ENCODE assay signal across 1 cellular context in the genomic region with DNA sequence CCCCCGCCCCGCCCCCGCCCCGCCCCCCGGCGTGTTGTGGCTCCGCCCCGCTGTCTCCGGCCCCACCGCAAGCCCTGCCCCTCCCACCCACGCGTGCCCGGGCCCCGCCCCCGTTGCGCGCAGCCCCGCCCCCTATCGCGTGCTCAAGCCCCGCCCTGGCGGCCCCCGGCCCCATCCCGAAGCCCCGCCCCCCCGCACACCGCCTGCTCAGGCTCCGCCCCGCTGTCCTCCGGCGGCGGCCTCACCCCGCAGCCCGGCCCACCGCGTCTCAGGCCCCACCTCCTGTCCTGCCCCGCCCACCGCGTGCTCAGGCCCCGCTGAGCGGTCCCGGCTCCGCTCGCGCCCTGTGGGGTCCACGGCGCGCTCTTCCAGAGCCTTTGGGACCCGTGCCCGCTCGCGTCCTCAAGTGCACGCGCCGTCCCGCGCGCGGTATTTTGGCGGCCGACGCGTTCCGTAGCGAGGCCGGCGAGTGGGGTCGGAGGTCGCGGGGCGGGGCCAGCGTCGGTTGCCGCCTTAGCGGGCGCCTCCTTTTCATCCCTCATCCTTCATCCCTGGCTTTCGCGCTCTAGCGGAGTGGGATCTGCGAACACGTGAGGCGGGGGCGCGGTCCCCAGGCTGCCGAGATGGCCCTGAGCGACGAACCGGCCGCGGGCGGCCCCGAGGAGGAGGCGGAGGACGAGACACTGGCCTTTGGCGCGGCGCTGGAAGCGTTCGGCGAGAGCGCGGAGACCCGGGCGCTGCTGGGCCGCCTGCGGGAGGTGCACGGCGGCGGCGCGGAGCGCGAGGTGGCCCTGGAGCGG.
TF ChIP-seq lines count a peak whose summit lies in the region.

A gene (plus strand): TSS at position 495 of the 800 bp plus-strand sequence. CDS start 129 bp downstream, at position 624.

TF ChIP-seq in HepG2, 621 proteins besides CTCF, POLR2A, EP300 and RAD21 (continued from another document and continues in another):
- TF ChIP-seq, protein P1, sequence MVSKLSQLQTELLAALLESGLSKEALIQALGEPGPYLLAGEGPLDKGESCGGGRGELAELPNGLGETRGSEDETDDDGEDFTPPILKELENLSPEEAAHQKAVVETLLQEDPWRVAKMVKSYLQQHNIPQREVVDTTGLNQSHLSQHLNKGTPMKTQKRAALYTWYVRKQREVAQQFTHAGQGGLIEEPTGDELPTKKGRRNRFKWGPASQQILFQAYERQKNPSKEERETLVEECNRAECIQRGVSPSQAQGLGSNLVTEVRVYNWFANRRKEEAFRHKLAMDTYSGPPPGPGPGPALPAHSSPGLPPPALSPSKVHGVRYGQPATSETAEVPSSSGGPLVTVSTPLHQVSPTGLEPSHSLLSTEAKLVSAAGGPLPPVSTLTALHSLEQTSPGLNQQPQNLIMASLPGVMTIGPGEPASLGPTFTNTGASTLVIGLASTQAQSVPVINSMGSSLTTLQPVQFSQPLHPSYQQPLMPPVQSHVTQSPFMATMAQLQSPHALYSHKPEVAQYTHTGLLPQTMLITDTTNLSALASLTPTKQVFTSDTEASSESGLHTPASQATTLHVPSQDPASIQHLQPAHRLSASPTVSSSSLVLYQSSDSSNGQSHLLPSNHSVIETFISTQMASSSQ (IDR thresholded peaks at IDR 0.05; ENCODE audit: low read depth), result no peak
- TF ChIP-seq, protein P1 (CRISPR knock-in tag; IDR thresholded peaks at IDR 0.05; ENCODE audit: borderline replicate concordance), result peak; percentile 75; the same call in 1 of the 2 replicates
- TF ChIP-seq ZNF879 (CRISPR knock-in tag; IDR thresholded peaks at IDR 0.05) (no peak), ZNF138 (CRISPR knock-in tag; IDR thresholded peaks at IDR 0.05; ENCODE audit: low read depth) (peak; percentile 95), SOX5 (CRISPR knock-in tag; IDR thresholded peaks at IDR 0.05; ENCODE audit: borderline replicate concordance) (peak; percentile 79; the same call in 1 of the 2 replicates), CHCHD3 (CRISPR knock-in tag; IDR thresholded peaks at IDR 0.05) (no peak), NFIB (CRISPR knock-in tag; IDR thresholded peaks at IDR 0.05; ENCODE audit: borderline replicate concordance) (0 out of 2 replicates have a peak, but pooled peaks have one; percentile 17), ZNF484 (CRISPR knock-in tag; IDR thresholded peaks at IDR 0.05; ENCODE audit: borderline replicate concordance, low read depth) (no peak; the same call in 1 of the 2 replicates), JARID2 (CRISPR knock-in tag; IDR thresholded peaks at IDR 0.05; ENCODE audit: insufficient replicate concordance) (no peak), ZNF782 (CRISPR knock-in tag; IDR thresholded peaks at IDR 0.05; ENCODE audit: borderline replicate concordance) (peak; percentile 29), GABPA (IDR thresholded peaks at IDR 0.05; ENCODE audit: low read depth, low read length) (no peak), GABPA (CRISPR knock-in tag; IDR thresholded peaks at IDR 0.05; ENCODE audit: low read depth) (no peak), MED8 (CRISPR knock-in tag; IDR thresholded peaks at IDR 0.05; ENCODE audit: insufficient replicate concordance) (no peak), NR1H2 (CRISPR knock-in tag; IDR thresholded peaks at IDR 0.05; ENCODE audit: borderline replicate concordance, low read depth) (no peak), AGO2 (optimal IDR thresholded peaks at IDR 0.05; ENCODE audit: low read depth, low read length) (peak; percentile 95), AGO1 (IDR thresholded peaks at IDR 0.05; ENCODE audit: low read depth, low read length, poor library complexity, severe bottlenecking) (peak; percentile 99), SIX4 (CRISPR knock-in tag; IDR thresholded peaks at IDR 0.05) (no peak)
- TF ChIP-seq, protein P2, sequence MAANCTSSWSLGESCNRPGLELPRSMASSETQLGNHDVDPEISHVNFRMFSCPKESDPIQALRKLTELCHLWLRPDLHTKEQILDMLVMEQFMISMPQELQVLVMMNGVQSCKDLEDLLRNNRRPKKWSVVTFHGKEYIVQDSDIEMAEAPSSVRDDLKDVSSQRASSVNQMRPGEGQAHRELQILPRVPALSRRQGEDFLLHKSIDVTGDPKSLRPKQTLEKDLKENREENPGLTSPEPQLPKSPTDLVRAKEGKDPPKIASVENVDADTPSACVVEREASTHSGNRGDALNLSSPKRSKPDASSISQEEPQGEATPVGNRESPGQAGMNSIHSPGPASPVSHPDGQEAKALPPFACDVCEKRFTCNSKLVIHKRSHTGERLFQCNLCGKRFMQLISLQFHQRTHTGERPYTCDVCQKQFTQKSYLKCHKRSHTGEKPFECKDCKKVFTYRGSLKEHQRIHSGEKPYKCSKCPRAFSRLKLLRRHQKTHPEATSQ (CRISPR knock-in tag; IDR thresholded peaks at IDR 0.05; ENCODE audit: borderline replicate concordance), result 0 out of 2 replicates have a peak, but pooled peaks have one; percentile 44
- TF ChIP-seq, protein P3, sequence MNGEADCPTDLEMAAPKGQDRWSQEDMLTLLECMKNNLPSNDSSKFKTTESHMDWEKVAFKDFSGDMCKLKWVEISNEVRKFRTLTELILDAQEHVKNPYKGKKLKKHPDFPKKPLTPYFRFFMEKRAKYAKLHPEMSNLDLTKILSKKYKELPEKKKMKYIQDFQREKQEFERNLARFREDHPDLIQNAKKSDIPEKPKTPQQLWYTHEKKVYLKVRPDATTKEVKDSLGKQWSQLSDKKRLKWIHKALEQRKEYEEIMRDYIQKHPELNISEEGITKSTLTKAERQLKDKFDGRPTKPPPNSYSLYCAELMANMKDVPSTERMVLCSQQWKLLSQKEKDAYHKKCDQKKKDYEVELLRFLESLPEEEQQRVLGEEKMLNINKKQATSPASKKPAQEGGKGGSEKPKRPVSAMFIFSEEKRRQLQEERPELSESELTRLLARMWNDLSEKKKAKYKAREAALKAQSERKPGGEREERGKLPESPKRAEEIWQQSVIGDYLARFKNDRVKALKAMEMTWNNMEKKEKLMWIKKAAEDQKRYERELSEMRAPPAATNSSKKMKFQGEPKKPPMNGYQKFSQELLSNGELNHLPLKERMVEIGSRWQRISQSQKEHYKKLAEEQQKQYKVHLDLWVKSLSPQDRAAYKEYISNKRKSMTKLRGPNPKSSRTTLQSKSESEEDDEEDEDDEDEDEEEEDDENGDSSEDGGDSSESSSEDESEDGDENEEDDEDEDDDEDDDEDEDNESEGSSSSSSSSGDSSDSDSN (CRISPR knock-in tag; IDR thresholded peaks at IDR 0.05), result peak; percentile 86
- TF ChIP-seq, protein P4, sequence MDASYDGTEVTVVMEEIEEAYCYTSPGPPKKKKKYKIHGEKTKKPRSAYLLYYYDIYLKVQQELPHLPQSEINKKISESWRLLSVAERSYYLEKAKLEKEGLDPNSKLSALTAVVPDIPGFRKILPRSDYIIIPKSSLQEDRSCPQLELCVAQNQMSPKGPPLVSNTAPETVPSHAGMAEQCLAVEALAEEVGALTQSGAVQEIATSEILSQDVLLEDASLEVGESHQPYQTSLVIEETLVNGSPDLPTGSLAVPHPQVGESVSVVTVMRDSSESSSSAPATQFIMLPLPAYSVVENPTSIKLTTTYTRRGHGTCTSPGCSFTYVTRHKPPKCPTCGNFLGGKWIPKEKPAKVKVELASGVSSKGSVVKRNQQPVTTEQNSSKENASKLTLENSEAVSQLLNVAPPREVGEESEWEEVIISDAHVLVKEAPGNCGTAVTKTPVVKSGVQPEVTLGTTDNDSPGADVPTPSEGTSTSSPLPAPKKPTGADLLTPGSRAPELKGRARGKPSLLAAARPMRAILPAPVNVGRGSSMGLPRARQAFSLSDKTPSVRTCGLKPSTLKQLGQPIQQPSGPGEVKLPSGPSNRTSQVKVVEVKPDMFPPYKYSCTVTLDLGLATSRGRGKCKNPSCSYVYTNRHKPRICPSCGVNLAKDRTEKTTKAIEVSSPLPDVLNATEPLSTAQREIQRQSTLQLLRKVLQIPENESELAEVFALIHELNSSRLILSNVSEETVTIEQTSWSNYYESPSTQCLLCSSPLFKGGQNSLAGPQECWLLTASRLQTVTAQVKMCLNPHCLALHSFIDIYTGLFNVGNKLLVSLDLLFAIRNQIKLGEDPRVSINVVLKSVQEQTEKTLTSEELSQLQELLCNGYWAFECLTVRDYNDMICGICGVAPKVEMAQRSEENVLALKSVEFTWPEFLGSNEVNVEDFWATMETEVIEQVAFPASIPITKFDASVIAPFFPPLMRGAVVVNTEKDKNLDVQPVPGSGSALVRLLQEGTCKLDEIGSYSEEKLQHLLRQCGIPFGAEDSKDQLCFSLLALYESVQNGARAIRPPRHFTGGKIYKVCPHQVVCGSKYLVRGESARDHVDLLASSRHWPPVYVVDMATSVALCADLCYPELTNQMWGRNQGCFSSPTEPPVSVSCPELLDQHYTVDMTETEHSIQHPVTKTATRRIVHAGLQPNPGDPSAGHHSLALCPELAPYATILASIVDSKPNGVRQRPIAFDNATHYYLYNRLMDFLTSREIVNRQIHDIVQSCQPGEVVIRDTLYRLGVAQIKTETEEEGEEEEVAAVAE (CRISPR knock-in tag; IDR thresholded peaks at IDR 0.05; ENCODE audit: borderline replicate concordance), result peak; percentile 67; the same call in 1 of the 2 replicates
- TF ChIP-seq, protein P5, sequence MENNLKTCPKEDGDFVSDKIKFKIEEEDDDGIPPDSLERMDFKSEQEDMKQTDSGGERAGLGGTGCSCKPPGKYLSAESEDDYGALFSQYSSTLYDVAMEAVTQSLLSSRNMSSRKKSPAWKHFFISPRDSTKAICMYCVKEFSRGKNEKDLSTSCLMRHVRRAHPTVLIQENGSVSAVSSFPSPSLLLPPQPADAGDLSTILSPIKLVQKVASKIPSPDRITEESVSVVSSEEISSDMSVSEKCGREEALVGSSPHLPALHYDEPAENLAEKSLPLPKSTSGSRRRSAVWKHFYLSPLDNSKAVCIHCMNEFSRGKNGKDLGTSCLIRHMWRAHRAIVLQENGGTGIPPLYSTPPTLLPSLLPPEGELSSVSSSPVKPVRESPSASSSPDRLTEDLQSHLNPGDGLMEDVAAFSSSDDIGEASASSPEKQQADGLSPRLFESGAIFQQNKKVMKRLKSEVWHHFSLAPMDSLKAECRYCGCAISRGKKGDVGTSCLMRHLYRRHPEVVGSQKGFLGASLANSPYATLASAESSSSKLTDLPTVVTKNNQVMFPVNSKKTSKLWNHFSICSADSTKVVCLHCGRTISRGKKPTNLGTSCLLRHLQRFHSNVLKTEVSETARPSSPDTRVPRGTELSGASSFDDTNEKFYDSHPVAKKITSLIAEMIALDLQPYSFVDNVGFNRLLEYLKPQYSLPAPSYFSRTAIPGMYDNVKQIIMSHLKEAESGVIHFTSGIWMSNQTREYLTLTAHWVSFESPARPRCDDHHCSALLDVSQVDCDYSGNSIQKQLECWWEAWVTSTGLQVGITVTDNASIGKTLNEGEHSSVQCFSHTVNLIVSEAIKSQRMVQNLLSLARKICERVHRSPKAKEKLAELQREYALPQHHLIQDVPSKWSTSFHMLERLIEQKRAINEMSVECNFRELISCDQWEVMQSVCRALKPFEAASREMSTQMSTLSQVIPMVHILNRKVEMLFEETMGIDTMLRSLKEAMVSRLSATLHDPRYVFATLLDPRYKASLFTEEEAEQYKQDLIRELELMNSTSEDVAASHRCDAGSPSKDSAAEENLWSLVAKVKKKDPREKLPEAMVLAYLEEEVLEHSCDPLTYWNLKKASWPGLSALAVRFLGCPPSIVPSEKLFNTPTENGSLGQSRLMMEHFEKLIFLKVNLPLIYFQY (CRISPR knock-in tag; IDR thresholded peaks at IDR 0.05; ENCODE audit: borderline replicate concordance), result peak; percentile 64; the same call in 1 of the 2 replicates
- TF ChIP-seq, protein P6, sequence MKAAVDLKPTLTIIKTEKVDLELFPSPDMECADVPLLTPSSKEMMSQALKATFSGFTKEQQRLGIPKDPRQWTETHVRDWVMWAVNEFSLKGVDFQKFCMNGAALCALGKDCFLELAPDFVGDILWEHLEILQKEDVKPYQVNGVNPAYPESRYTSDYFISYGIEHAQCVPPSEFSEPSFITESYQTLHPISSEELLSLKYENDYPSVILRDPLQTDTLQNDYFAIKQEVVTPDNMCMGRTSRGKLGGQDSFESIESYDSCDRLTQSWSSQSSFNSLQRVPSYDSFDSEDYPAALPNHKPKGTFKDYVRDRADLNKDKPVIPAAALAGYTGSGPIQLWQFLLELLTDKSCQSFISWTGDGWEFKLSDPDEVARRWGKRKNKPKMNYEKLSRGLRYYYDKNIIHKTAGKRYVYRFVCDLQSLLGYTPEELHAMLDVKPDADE (CRISPR knock-in tag; IDR thresholded peaks at IDR 0.05), result 0 out of 2 replicates have a peak, but pooled peaks have one; percentile 25
- TF ChIP-seq, protein P7, sequence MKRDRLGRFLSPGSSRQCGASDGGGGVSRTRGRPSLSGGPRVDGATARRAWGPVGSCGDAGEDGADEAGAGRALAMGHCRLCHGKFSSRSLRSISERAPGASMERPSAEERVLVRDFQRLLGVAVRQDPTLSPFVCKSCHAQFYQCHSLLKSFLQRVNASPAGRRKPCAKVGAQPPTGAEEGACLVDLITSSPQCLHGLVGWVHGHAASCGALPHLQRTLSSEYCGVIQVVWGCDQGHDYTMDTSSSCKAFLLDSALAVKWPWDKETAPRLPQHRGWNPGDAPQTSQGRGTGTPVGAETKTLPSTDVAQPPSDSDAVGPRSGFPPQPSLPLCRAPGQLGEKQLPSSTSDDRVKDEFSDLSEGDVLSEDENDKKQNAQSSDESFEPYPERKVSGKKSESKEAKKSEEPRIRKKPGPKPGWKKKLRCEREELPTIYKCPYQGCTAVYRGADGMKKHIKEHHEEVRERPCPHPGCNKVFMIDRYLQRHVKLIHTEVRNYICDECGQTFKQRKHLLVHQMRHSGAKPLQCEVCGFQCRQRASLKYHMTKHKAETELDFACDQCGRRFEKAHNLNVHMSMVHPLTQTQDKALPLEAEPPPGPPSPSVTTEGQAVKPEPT (CRISPR knock-in tag; IDR thresholded peaks at IDR 0.05; ENCODE audit: low read depth), result peak; percentile 57; the same call in 1 of the 2 replicates
- TF ChIP-seq, protein P8, sequence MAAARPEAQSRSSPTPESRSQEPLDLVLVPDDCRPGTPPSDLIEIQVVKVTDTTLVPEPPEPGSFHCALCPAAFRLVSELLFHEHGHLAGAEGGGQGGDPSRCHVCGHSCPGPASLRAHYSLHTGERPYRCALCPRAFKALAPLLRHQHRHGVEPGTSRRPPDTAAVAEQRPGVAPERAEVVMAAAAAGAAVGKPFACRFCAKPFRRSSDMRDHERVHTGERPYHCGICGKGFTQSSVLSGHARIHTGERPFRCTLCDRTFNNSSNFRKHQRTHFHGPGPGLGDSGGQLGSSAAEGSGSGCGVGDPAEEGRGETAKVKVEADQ (CRISPR knock-in tag; IDR thresholded peaks at IDR 0.05; ENCODE audit: borderline replicate concordance), result no peak
- TF ChIP-seq, protein P9, sequence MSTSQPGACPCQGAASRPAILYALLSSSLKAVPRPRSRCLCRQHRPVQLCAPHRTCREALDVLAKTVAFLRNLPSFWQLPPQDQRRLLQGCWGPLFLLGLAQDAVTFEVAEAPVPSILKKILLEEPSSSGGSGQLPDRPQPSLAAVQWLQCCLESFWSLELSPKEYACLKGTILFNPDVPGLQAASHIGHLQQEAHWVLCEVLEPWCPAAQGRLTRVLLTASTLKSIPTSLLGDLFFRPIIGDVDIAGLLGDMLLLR (CRISPR knock-in tag; IDR thresholded peaks at IDR 0.05), result peak; percentile 84; the same call in 1 of the 2 replicates
